1 cellular context compared by ENCODE assay signal in genomic region chr3:110995461-110996226, GRCh38.
TF ChIP-seq lines count a peak whose summit lies in the region.

No MANE protein-coding gene starts in this region.

TF ChIP-seq in H1, 55 proteins besides CTCF, POLR2A, EP300 and RAD21 (continued from another document):
- TF ChIP-seq EGR1 (IDR thresholded peaks at IDR 0.05; ENCODE audit: borderline replicate concordance, low read depth, low read length) (no peak), TAF1 (IDR thresholded peaks at IDR 0.05; ENCODE audit: low read depth, low read length) (no peak), CHD7 (IDR thresholded peaks at IDR 0.05; ENCODE audit: insufficient replicate concordance, low read length) (no peak), NRF1 (IDR thresholded peaks at IDR 0.05; ENCODE audit: low read depth, low read length) (no peak), E2F6 (IDR thresholded peaks at IDR 0.05) (no peak), TCF12 (IDR thresholded peaks at IDR 0.05; ENCODE audit: low read depth, low read length) (no peak), HDAC2 (IDR thresholded peaks at IDR 0.05; ENCODE audit: borderline replicate concordance in 1 of 2, low read depth in 2 of 2, low read length in 2 of 2) (no peak)
